ENCODE assay signal across 1 cellular context in the genomic region with DNA sequence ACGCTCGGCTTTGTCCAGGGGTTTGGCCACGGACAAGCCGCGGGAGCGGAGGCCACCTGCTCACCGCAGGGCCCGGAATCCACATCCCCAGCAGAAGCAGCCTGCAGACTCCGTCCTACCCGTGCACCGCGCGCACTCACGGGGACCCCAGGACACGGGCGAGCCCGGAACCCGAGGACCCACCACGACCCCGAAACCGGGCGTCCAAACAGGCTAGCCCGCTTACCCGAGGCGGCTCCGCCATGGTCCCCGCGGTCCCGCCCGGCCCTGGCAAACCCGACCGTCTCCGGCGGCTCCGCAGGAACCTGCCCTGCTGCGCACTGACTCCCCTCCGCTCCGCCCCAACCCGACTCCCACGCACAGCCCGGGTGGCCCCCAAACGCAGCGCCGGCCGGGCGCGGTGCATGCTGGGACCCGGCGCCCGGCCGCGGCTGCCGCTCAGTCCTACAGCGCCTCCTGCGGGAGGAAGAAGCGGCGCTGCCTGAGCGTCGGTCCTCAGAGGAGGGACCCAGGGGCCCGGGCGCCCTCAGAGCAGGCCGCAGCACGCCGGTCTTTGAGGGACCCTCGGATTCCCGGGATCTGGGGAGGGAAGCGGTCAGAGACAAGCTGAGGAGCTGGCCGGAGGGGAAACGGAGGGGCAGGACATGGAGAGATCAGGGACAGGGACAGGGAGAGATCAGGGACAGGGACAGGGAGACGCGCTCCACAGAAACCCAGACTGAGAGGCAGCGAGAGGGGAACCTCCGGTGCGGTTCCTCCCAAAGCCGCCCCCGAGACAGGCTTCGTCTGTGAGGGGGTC.
TF ChIP-seq lines count a peak whose summit lies in the region.

TSS of gene ZNF786 (minus strand) at position 322 of the 799 bp plus-strand sequence. CDS start at position 244, 78 bp downstream.

TF ChIP-seq in HepG2, 621 proteins besides CTCF, POLR2A, EP300 and RAD21 (continued from another document and continues in another):
- TF ChIP-seq, protein P1, sequence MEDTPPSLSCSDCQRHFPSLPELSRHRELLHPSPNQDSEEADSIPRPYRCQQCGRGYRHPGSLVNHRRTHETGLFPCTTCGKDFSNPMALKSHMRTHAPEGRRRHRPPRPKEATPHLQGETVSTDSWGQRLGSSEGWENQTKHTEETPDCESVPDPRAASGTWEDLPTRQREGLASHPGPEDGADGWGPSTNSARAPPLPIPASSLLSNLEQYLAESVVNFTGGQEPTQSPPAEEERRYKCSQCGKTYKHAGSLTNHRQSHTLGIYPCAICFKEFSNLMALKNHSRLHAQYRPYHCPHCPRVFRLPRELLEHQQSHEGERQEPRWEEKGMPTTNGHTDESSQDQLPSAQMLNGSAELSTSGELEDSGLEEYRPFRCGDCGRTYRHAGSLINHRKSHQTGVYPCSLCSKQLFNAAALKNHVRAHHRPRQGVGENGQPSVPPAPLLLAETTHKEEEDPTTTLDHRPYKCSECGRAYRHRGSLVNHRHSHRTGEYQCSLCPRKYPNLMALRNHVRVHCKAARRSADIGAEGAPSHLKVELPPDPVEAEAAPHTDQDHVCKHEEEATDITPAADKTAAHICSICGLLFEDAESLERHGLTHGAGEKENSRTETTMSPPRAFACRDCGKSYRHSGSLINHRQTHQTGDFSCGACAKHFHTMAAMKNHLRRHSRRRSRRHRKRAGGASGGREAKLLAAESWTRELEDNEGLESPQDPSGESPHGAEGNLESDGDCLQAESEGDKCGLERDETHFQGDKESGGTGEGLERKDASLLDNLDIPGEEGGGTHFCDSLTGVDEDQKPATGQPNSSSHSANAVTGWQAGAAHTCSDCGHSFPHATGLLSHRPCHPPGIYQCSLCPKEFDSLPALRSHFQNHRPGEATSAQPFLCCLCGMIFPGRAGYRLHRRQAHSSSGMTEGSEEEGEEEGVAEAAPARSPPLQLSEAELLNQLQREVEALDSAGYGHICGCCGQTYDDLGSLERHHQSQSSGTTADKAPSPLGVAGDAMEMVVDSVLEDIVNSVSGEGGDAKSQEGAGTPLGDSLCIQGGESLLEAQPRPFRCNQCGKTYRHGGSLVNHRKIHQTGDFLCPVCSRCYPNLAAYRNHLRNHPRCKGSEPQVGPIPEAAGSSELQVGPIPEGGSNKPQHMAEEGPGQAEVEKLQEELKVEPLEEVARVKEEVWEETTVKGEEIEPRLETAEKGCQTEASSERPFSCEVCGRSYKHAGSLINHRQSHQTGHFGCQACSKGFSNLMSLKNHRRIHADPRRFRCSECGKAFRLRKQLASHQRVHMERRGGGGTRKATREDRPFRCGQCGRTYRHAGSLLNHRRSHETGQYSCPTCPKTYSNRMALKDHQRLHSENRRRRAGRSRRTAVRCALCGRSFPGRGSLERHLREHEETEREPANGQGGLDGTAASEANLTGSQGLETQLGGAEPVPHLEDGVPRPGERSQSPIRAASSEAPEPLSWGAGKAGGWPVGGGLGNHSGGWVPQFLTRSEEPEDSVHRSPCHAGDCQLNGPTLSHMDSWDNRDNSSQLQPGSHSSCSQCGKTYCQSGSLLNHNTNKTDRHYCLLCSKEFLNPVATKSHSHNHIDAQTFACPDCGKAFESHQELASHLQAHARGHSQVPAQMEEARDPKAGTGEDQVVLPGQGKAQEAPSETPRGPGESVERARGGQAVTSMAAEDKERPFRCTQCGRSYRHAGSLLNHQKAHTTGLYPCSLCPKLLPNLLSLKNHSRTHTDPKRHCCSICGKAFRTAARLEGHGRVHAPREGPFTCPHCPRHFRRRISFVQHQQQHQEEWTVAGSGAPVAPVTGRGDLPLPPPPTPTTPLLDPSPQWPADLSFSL (CRISPR knock-in tag; IDR thresholded peaks at IDR 0.05), result no peak
- TF ChIP-seq, protein P2, sequence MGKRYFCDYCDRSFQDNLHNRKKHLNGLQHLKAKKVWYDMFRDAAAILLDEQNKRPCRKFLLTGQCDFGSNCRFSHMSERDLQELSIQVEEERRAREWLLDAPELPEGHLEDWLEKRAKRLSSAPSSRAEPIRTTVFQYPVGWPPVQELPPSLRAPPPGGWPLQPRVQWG (CRISPR knock-in tag; IDR thresholded peaks at IDR 0.05; ENCODE audit: borderline replicate concordance, low read depth), result no peak
- TF ChIP-seq ZNF263 (CRISPR knock-in tag; IDR thresholded peaks at IDR 0.05) (peak; percentile 75), ZNF350 (CRISPR knock-in tag; IDR thresholded peaks at IDR 0.05; ENCODE audit: borderline replicate concordance, low read depth) (peak; percentile 86; the same call in 1 of the 2 replicates), JUND (CRISPR knock-in tag; IDR thresholded peaks at IDR 0.05) (no peak), BRD4 (CRISPR knock-in tag; IDR thresholded peaks at IDR 0.05) (peak; percentile 46; the same call in 1 of the 2 replicates), NBN (conservative IDR thresholded peaks at IDR 0.05) (no peak), ZBTB21 (CRISPR knock-in tag; IDR thresholded peaks at IDR 0.05) (no peak), NFE2L2 (IDR thresholded peaks at IDR 0.05; ENCODE audit: low read length) (no peak), DMAP1 (CRISPR knock-in tag; IDR thresholded peaks at IDR 0.05) (0 out of 2 replicates have a peak, but pooled peaks have one; percentile 24), NFRKB (IDR thresholded peaks at IDR 0.05) (no peak), MXI1 (IDR thresholded peaks at IDR 0.05; ENCODE audit: borderline replicate concordance, low read depth, low read length) (peak; percentile 69; the same call in 1 of the 3 replicates), ZNF12 (CRISPR knock-in tag; IDR thresholded peaks at IDR 0.05) (0 out of 2 replicates have a peak, but pooled peaks have one; percentile 20), AHR (CRISPR knock-in tag; IDR thresholded peaks at IDR 0.05) (no peak), PTBP1 (IDR thresholded peaks at IDR 0.05; ENCODE audit: low read depth, low read length, poor library complexity, severe bottlenecking) (peak; percentile 28), MXD4 (CRISPR knock-in tag; IDR thresholded peaks at IDR 0.05) (no peak; the same call in 1 of the 2 replicates), TEAD3 (CRISPR knock-in tag; optimal IDR thresholded peaks at IDR 0.05; ENCODE audit: borderline replicate concordance) (no peak), GTF3A (CRISPR knock-in tag; conservative IDR thresholded peaks at IDR 0.05) (no peak), KDM2A (CRISPR knock-in tag; IDR thresholded peaks at IDR 0.05; ENCODE audit: borderline replicate concordance, low read depth) (peak; percentile 89; the same call in 1 of the 2 replicates), ZNF605 (CRISPR knock-in tag; IDR thresholded peaks at IDR 0.05) (peak; percentile 75), FLYWCH1 (CRISPR knock-in tag; IDR thresholded peaks at IDR 0.05) (no peak), ETV5 (CRISPR knock-in tag; IDR thresholded peaks at IDR 0.05; ENCODE audit: borderline replicate concordance) (peak; percentile 29), HIVEP1 (CRISPR knock-in tag; IDR thresholded peaks at IDR 0.05) (peak; percentile 55), ZNF136 (CRISPR knock-in tag; IDR thresholded peaks at IDR 0.05; ENCODE audit: low read depth) (peak; percentile 24; the same call in 1 of the 2 replicates), FOXK2 (IDR thresholded peaks at IDR 0.05) (no peak), NR2C2 (CRISPR knock-in tag; IDR thresholded peaks at IDR 0.05; ENCODE audit: borderline replicate concordance) (peak; percentile 42; the same call in 1 of the 2 replicates), ZBTB7A (CRISPR knock-in tag; IDR thresholded peaks at IDR 0.05) (peak; percentile 78), ZNF138 (CRISPR knock-in tag; IDR thresholded peaks at IDR 0.05; ENCODE audit: low read depth) (0 out of 2 replicates have a peak, but pooled peaks have one; percentile 45), TIGD3 (CRISPR knock-in tag; IDR thresholded peaks at IDR 0.05; ENCODE audit: borderline replicate concordance) (peak; percentile 66; the same call in 1 of the 2 replicates), GTF2F1 (IDR thresholded peaks at IDR 0.05; ENCODE audit: low read length) (no peak), POLR2AphosphoS5 (IDR thresholded peaks at IDR 0.05; ENCODE audit: low read depth, low read length) (peak; percentile 86), ZSCAN21 (CRISPR knock-in tag; IDR thresholded peaks at IDR 0.05; ENCODE audit: borderline replicate concordance) (peak; percentile 56), MBNL3 (CRISPR knock-in tag; conservative IDR thresholded peaks at IDR 0.05) (no peak), ZNF782 (CRISPR knock-in tag; IDR thresholded peaks at IDR 0.05; ENCODE audit: borderline replicate concordance) (peak; percentile 17; the same call in 1 of the 2 replicates), PLRG1 (conservative IDR thresholded peaks at IDR 0.05) (no peak), ZBTB38 (CRISPR knock-in tag; IDR thresholded peaks at IDR 0.05) (peak; percentile 86; the same call in 1 of the 2 replicates), DR1 (CRISPR knock-in tag; IDR thresholded peaks at IDR 0.05) (peak; percentile 72), ZNF101 (CRISPR knock-in tag; IDR thresholded peaks at IDR 0.05; ENCODE audit: borderline replicate concordance, low read depth) (peak; percentile 70; the same call in 1 of the 2 replicates), ZNF432 (CRISPR knock-in tag; IDR thresholded peaks at IDR 0.05; ENCODE audit: borderline replicate concordance) (no peak), KLF16 (CRISPR knock-in tag; IDR thresholded peaks at IDR 0.05) (peak in 1 of 2 experiments; percentile 49; a peak in 1 of 4 replicates), ZNF335 (CRISPR knock-in tag; IDR thresholded peaks at IDR 0.05) (peak; percentile 95), JARID2 (CRISPR knock-in tag; IDR thresholded peaks at IDR 0.05; ENCODE audit: insufficient replicate concordance) (no peak), ZNF572 (CRISPR knock-in tag; IDR thresholded peaks at IDR 0.05) (peak; percentile 69; the same call in 1 of the 2 replicates), SMC3 (IDR thresholded peaks at IDR 0.05; ENCODE audit: low read length) (no peak), NCOA1 (CRISPR knock-in tag; IDR thresholded peaks at IDR 0.05) (peak; percentile 96; the same call in 1 of the 2 replicates), MIER3 (CRISPR knock-in tag; IDR thresholded peaks at IDR 0.05; ENCODE audit: borderline replicate concordance) (0 out of 2 replicates have a peak, but pooled peaks have one; percentile 25), EZH2 (conservative IDR thresholded peaks at IDR 0.05; ENCODE audit: low read depth, low read length) (no peak), ZNF18 (CRISPR knock-in tag; IDR thresholded peaks at IDR 0.05; ENCODE audit: insufficient replicate concordance) (no peak), SUZ12 (IDR thresholded peaks at IDR 0.05; ENCODE audit: low read depth, low read length) (peak; percentile 56; the same call in 1 of the 2 replicates), ZXDC (CRISPR knock-in tag; IDR thresholded peaks at IDR 0.05) (peak; percentile 50; the same call in 1 of the 2 replicates), SALL1 (CRISPR knock-in tag; IDR thresholded peaks at IDR 0.05) (0 out of 2 replicates have a peak, but pooled peaks have one; percentile 48), JDP2 (CRISPR knock-in tag; IDR thresholded peaks at IDR 0.05; ENCODE audit: borderline replicate concordance) (no peak), NCOA2 (CRISPR knock-in tag; IDR thresholded peaks at IDR 0.05) (0 out of 2 replicates have a peak, but pooled peaks have one; percentile 20), ZZZ3 (CRISPR knock-in tag; IDR thresholded peaks at IDR 0.05; ENCODE audit: borderline replicate concordance) (no peak), ZNF777 (CRISPR knock-in tag; IDR thresholded peaks at IDR 0.05) (peak; percentile 61)
- TF ChIP-seq, protein P3, sequence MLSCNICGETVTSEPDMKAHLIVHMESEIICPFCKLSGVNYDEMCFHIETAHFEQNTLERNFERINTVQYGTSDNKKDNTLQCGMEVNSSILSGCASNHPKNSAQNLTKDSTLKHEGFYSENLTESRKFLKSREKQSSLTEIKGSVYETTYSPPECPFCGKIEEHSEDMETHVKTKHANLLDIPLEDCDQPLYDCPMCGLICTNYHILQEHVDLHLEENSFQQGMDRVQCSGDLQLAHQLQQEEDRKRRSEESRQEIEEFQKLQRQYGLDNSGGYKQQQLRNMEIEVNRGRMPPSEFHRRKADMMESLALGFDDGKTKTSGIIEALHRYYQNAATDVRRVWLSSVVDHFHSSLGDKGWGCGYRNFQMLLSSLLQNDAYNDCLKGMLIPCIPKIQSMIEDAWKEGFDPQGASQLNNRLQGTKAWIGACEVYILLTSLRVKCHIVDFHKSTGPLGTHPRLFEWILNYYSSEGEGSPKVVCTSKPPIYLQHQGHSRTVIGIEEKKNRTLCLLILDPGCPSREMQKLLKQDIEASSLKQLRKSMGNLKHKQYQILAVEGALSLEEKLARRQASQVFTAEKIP (CRISPR knock-in tag; IDR thresholded peaks at IDR 0.05; ENCODE audit: borderline replicate concordance), result no peak
